ENCODE assay signal across 21 cellular contexts in genomic region chr7:151679073-151679708, GRCh38.
DNase-seq lines count a peak whose midpoint lies in the region; ATAC-seq and TF ChIP-seq lines count a peak whose summit lies in the region.
"Had no signal": no experiment of that assay in that cellular context is flagged by ENCODE, and none has a peak within 500 bp of the region (broad histone marks: within the 10 kb centered on the region; RNA-seq: fewer than 3 reads in every experiment).

No MANE protein-coding gene starts in this region.

- CTCF ChIA-PET in activated CD8-positive, alpha-beta T cell treated with anti-CD3 and anti-CD28 coated beads for 36 hours (lab: Charles Lee) = interaction anchor here (1.7 kb wide), 1 partner anchor 22 kb away, joined by 3 read pairs; no protein-coding TSS in a partner anchor

- peaks cover 22% of the 10 kb centered on the region for H3K4me1 Mint-ChIP-seq in activated CD8-positive, alpha-beta T cell treated with anti-CD3 and anti-CD28 coated beads for 36 hours (ENCODE audit: low read depth)
- peaks cover 5% of the 10 kb centered on the region for H3K4me1 Mint-ChIP-seq in endothelial cell (ENCODE audit: unreplicated experiment)

- intact Hi-C loops in activated CD8-positive, alpha-beta T cell treated with anti-CD3 and anti-CD28 coated beads for 36 hours (cut with micrococcal nuclease) = no loop called here
- intact Hi-C loops in left cardiac atrium (cut with DNase I) (no loop called here), sciatic nerve (cut with DNase I) (no loop called here)

- POLR2A ChIA-PET in activated CD8-positive, alpha-beta T cell treated with anti-CD3 and anti-CD28 coated beads for 36 hours (lab: Charles Lee) = interaction anchor here (0.6 to 0.8 kb wide), 2 partner anchors 91 to 525 kb away, joined by 3 to 4 read pairs; no protein-coding TSS in a partner anchor

- no peaks in the 10 kb centered on the region for H3K36me3 Mint-ChIP-seq in activated CD8-positive, alpha-beta T cell treated with anti-CD3 and anti-CD28 coated beads for 36 hours (ENCODE audit: low read depth)
- no peaks in the 10 kb centered on the region for H3K36me3 Mint-ChIP-seq in endothelial cell (ENCODE audit: low read depth, unreplicated experiment)

- H3K4me3 Mint-ChIP-seq in activated CD8-positive, alpha-beta T cell treated with anti-CD3 and anti-CD28 coated beads for 36 hours = no peak overlapping the region
- no peak overlapping the region for H3K4me3 Mint-ChIP-seq in endothelial cell (ENCODE audit: unreplicated experiment)
- H3K4me3 Mint-ChIP-seq: activated CD4-positive, alpha-beta memory T cell treated with anti-CD3 and anti-CD28 coated beads, Interleukin-2, amount 10 ng/mL, durations not matched to agents 7 days and 5 days; T-helper 1 cell treated with Interleukin-12 subunit alpha and Interleukin-12 subunit beta and Interleukin-4 antibody, amounts not matched to agents 30 μg/mL and 1 μg/mL, for 36 hours had no signal

- peak; percentile 66 for ATAC-seq in activated CD8-positive, alpha-beta T cell treated with anti-CD3 and anti-CD28 coated beads for 36 hours
- ATAC-seq in left cardiac atrium (peak; percentile 8 to 46), sciatic nerve (no peak), HG02973 (IDR thresholded peaks at IDR 0.05; ENCODE audit: unreplicated experiment) (no peak), GM21447 (IDR thresholded peaks at IDR 0.05; ENCODE audit: unreplicated experiment) (no peak)

- no peaks in the 10 kb centered on the region for H3K9me3 Mint-ChIP-seq in activated CD8-positive, alpha-beta T cell treated with anti-CD3 and anti-CD28 coated beads for 36 hours
- no peaks in the 10 kb centered on the region for H3K9me3 Mint-ChIP-seq in endothelial cell (ENCODE audit: unreplicated experiment)
- H3K9me3 Mint-ChIP-seq: activated CD4-positive, alpha-beta memory T cell treated with anti-CD3 and anti-CD28 coated beads, Interleukin-2, amount 10 ng/mL, durations not matched to agents 7 days and 5 days; T-helper 1 cell treated with Interleukin-12 subunit alpha and Interleukin-12 subunit beta and Interleukin-4 antibody, amounts not matched to agents 30 μg/mL and 1 μg/mL, for 36 hours had no signal

- H3K27ac Mint-ChIP-seq in activated CD8-positive, alpha-beta T cell treated with anti-CD3 and anti-CD28 coated beads for 36 hours = peak overlapping the region; percentile 25
- no peak overlapping the region for H3K27ac Mint-ChIP-seq in endothelial cell (ENCODE audit: unreplicated experiment)
- H3K27ac Mint-ChIP-seq: activated CD4-positive, alpha-beta memory T cell treated with anti-CD3 and anti-CD28 coated beads, Interleukin-2, amount 10 ng/mL, durations not matched to agents 7 days and 5 days; T-helper 1 cell treated with Interleukin-12 subunit alpha and Interleukin-12 subunit beta and Interleukin-4 antibody, amounts not matched to agents 30 μg/mL and 1 μg/mL, for 36 hours had no signal

- no peak for TF ChIP-seq CTCF in activated CD8-positive, alpha-beta T cell treated with anti-CD3 and anti-CD28 coated beads for 36 hours (IDR thresholded peaks at IDR 0.05)
- TF ChIP-seq CTCF in endothelial cell (IDR thresholded peaks at IDR 0.05; ENCODE audit: unreplicated experiment) = no peak

- no peaks in the 10 kb centered on the region for H3K27me3 Mint-ChIP-seq in activated CD8-positive, alpha-beta T cell treated with anti-CD3 and anti-CD28 coated beads for 36 hours
- peaks cover 10% of the 10 kb centered on the region for H3K27me3 Mint-ChIP-seq in endothelial cell (ENCODE audit: unreplicated experiment)
- H3K27me3 Mint-ChIP-seq: activated CD4-positive, alpha-beta memory T cell treated with anti-CD3 and anti-CD28 coated beads, Interleukin-2, amount 10 ng/mL, durations not matched to agents 7 days and 5 days had no signal

- peak; percentile 34 for DNase-seq in GDM1 (lab: John Stamatoyannopoulos, UW)
- peak; percentile 6 for DNase-seq in activated CD8-positive, alpha-beta T cell treated with anti-CD3 and anti-CD28 coated beads for 36 hours
- no peak for DNase-seq in left cardiac atrium
- DNase-seq in sciatic nerve (ENCODE audit: low spot score) = peak; percentile 42
- no peak for DNase-seq in endothelial cell (ENCODE audit: low spot score)
- DNase-seq in NCI-H748 (lab: John Stamatoyannopoulos, UW; ENCODE audit: unreplicated experiment) = no peak
- DNase-seq: activated CD4-positive, alpha-beta memory T cell treated with anti-CD3 and anti-CD28 coated beads, Interleukin-2, amount 10 ng/mL, durations not matched to agents 7 days and 5 days; central memory CD4-positive, alpha-beta T cell; effector CD4-positive, alpha-beta T cell; glutamatergic neuron; Kasumi-1; NCI-H1105 treated with DMSO at 0.1 percent for 48 hours; NCI-H2171; NCI-H526 treated with DMSO at 0.1 percent for 48 hours; SJCRH30; stimulated activated CD4-positive, alpha-beta T cell treated with anti-CD3 and anti-CD28 coated beads, Interleukin-15, amount 100 ng/mL, for 24 hours; stimulated activated naive CD4-positive, alpha-beta T cell; upper lobe of left lung had no signal

Comparison
In these comparisons a context has a peak if more than half of its experiments do, and no peak if none do; other contexts are left out.
1. DNase-seq: peak in GDM1 (single experiment), activated CD8-positive, alpha-beta T cell treated with anti-CD3 and anti-CD28 coated beads for 36 hours (single experiment) and sciatic nerve (single experiment); none in left cardiac atrium (single experiment), endothelial cell (single experiment) and NCI-H748 (single experiment).
2. ATAC-seq: peak in activated CD8-positive, alpha-beta T cell treated with anti-CD3 and anti-CD28 coated beads for 36 hours (single experiment) and left cardiac atrium (2 of 2); none in sciatic nerve (single experiment), HG02973 (single experiment) and GM21447 (single experiment).